In the genomic region with DNA sequence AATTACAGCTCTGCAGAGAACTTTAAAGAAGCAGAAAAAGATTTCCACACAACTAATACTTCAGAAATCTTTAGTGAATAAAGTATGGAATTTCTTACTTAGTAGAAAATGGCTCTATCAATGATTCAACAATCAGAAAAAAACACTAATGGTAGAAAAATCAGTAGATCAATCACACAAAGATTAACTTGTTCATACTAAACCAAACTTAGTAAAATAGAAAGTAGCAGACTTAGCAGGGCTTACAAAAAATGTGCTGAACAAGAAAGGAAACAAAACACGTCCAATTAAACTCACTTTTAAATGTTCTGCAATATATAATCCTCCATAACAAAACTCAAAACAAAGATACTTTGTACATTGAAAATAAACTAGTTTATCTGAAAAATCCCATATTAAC, we compare ENCODE assay signal across 26 cellular contexts. TPM values are rescaled to one million over a fixed set of nuclear protein-coding genes. Genes with fewer than 3 reads are reported as not detected.
A peak's percentile ranks its signal among the peaks of the same experiment; 100 is the strongest.
DNase-seq lines count a peak whose midpoint lies in the region; ATAC-seq, FAIRE-seq and TF ChIP-seq lines count a peak whose summit lies in the region.
"Had no signal": no experiment of that assay in that cellular context is flagged by ENCODE, and none has a peak within 500 bp of the region (broad histone marks: within the 10 kb centered on the region; RNA-seq: fewer than 3 reads in every experiment).

No MANE protein-coding gene starts in this region.

- H2BK5ac ChIP-seq in H9 (ENCODE audit: insufficient read length, low read length) = no peak overlapping the region

- no peak overlapping the region for H2BK15ac ChIP-seq in H9 (ENCODE audit: low read depth, low read length)

- H3K14ac ChIP-seq in H9 (ENCODE audit: insufficient read depth, low read length) = no peak overlapping the region

- no peaks in the 10 kb centered on the region for H4K20me1 ChIP-seq in H9 (ENCODE audit: control insufficient read depth, insufficient read depth, insufficient read length)
- H4K20me1 ChIP-seq: BLaER1 had no signal

- H3K23me2 ChIP-seq in H9 (ENCODE audit: insufficient read length, low read depth, low read length, poor library complexity, severe bottlenecking) = no peaks in the 10 kb centered on the region

- no peak overlapping the region for H3K4me3 Mint-ChIP-seq in activated CD4-positive, alpha-beta T cell treated with anti-CD3 and anti-CD28 coated beads for 36 hours
- no peak overlapping the region for H3K4me3 Mint-ChIP-seq in stimulated activated effector memory CD8-positive, alpha-beta T cell treated with anti-CD3 and anti-CD28 coated beads, Interleukin-12 subunit alpha, Interleukin-12 subunit beta, amount 100 ng/mL, for 72 hours
- no peak overlapping the region for H3K4me3 Mint-ChIP-seq in H9
- H3K4me3 Mint-ChIP-seq: B cell; CD4-positive, alpha-beta T cell; CD8-positive, alpha-beta memory T cell had no signal

- H3K27me3 ChIP-seq in HUES48 (ENCODE audit: control insufficient read depth, insufficient read depth, low read length) (no peaks in the 10 kb centered on the region), colonic mucosa (no peaks in the 10 kb centered on the region), H9 (ENCODE audit: insufficient read depth, low read length) (no peaks in the 10 kb centered on the region)
- H3K27me3 ChIP-seq: BLaER1 had no signal

- no peak overlapping the region for H3K4ac ChIP-seq in H9 (ENCODE audit: low read depth, low read length)

- no peak overlapping the region for H2AK5ac ChIP-seq in H9 (ENCODE audit: insufficient read length, low read length)

- POLR2A ChIA-PET in activated CD4-positive, alpha-beta T cell treated with anti-CD3 and anti-CD28 coated beads for 36 hours (lab: Charles Lee) = no interaction called here

- peak; percentile 41 for FAIRE-seq in endometrium (lab: Jason Lieb, UNC)
- FAIRE-seq: A204.1, D721Med, GM12891, GM18507, H1 had no signal

- H3T11ph ChIP-seq in H9 (ENCODE audit: low read length) = no peak overlapping the region

- no peak overlapping the region for H3K27ac ChIP-seq in HUES48 (ENCODE audit: low read depth, low read length)
- no peak overlapping the region for H3K27ac ChIP-seq in colonic mucosa
- no peak overlapping the region for H3K27ac ChIP-seq in H9 (ENCODE audit: insufficient read length, low read depth, low read length)
- H3K27ac ChIP-seq: 22Rv1, BLaER1, C4-2B had no signal

- H3K9me3 ChIP-seq in HUES48 (ENCODE audit: control insufficient read depth, insufficient read depth, low read length) = no peaks in the 10 kb centered on the region
- no peaks in the 10 kb centered on the region for H3K9me3 ChIP-seq in colonic mucosa
- H3K9me3 ChIP-seq in H9 (ENCODE audit: control insufficient read depth, low read depth, low read length) = no peaks in the 10 kb centered on the region
- H3K9me3 ChIP-seq: BLaER1 had no signal

- ATAC-seq in activated CD4-positive, alpha-beta T cell treated with anti-CD3 and anti-CD28 coated beads for 36 hours = peak; percentile 30
- ATAC-seq in stimulated activated effector memory CD8-positive, alpha-beta T cell treated with anti-CD3 and anti-CD28 coated beads, Interleukin-12 subunit alpha, Interleukin-12 subunit beta, amount 100 ng/mL, for 72 hours = peak; percentile 42
- ATAC-seq: HCT116 had no signal

- peaks cover 28% of the 10 kb centered on the region for H3K36me3 Mint-ChIP-seq in activated CD4-positive, alpha-beta T cell treated with anti-CD3 and anti-CD28 coated beads for 36 hours (ENCODE audit: low read depth)
- peaks cover 9% of the 10 kb centered on the region for H3K36me3 Mint-ChIP-seq in stimulated activated effector memory CD8-positive, alpha-beta T cell treated with anti-CD3 and anti-CD28 coated beads, Interleukin-12 subunit alpha, Interleukin-12 subunit beta, amount 100 ng/mL, for 72 hours
- no peaks in the 10 kb centered on the region; a peak in 1 of 7 replicates for H3K36me3 Mint-ChIP-seq in H9 (ENCODE audit: insufficient read depth in 1 of 3, low read depth in 3 of 3)

- no peak overlapping the region for H3K4me3 ChIP-seq in HUES48 (ENCODE audit: low read depth, low read length)
- H3K4me3 ChIP-seq in colonic mucosa = no peak overlapping the region
- H3K4me3 ChIP-seq: BLaER1 had no signal

- H2AFZ ChIP-seq in H9 (ENCODE audit: low read length) = no peak overlapping the region

- WGBS in H9 (ENCODE audit: extremely low coverage, insufficient read length, low lambda C conversion rate) = 100% methylated on average over 1 of the region's 1 CpG

- no peak overlapping the region for H3K23ac ChIP-seq in H9 (ENCODE audit: insufficient read length, low read depth, low read length)

- no peak overlapping the region for H2BK12ac ChIP-seq in H9 (ENCODE audit: insufficient read length, low read depth, low read length)

- H3K9me3 Mint-ChIP-seq in activated CD4-positive, alpha-beta T cell treated with anti-CD3 and anti-CD28 coated beads for 36 hours (ENCODE audit: low read depth) = no peaks in the 10 kb centered on the region
- no peaks in the 10 kb centered on the region for H3K9me3 Mint-ChIP-seq in stimulated activated effector memory CD8-positive, alpha-beta T cell treated with anti-CD3 and anti-CD28 coated beads, Interleukin-12 subunit alpha, Interleukin-12 subunit beta, amount 100 ng/mL, for 72 hours
- no peaks in the 10 kb centered on the region for H3K9me3 Mint-ChIP-seq in H9
- H3K9me3 Mint-ChIP-seq: CD4-positive, alpha-beta T cell; CD8-positive, alpha-beta memory T cell had no signal

- H3K27me3 Mint-ChIP-seq in activated CD4-positive, alpha-beta T cell treated with anti-CD3 and anti-CD28 coated beads for 36 hours = no peaks in the 10 kb centered on the region
- no peaks in the 10 kb centered on the region for H3K27me3 Mint-ChIP-seq in H9 (ENCODE audit: low read depth)
- H3K27me3 Mint-ChIP-seq: B cell; CD4-positive, alpha-beta T cell; CD8-positive, alpha-beta memory T cell had no signal

- H3K79me2 ChIP-seq in H9 (ENCODE audit: insufficient read depth, low read length) = no peaks in the 10 kb centered on the region

- H3K4me2 ChIP-seq in H9 (ENCODE audit: insufficient read depth, insufficient read length, low read length) = no peak overlapping the region
- H3K4me2 ChIP-seq: BLaER1 had no signal

- no peak overlapping the region for H3K27ac Mint-ChIP-seq in activated CD4-positive, alpha-beta T cell treated with anti-CD3 and anti-CD28 coated beads for 36 hours
- H3K27ac Mint-ChIP-seq in stimulated activated effector memory CD8-positive, alpha-beta T cell treated with anti-CD3 and anti-CD28 coated beads, Interleukin-12 subunit alpha, Interleukin-12 subunit beta, amount 100 ng/mL, for 72 hours = no peak overlapping the region
- H3K27ac Mint-ChIP-seq in H9 = peak overlapping the region in 1 of 3 experiments; percentile 20; a peak in 1 of 7 replicates
- H3K27ac Mint-ChIP-seq: B cell; CD4-positive, alpha-beta T cell had no signal

- no peak overlapping the region for H4K5ac ChIP-seq in H9 (ENCODE audit: insufficient read length, low read depth, low read length)

- H3K4me1 Mint-ChIP-seq in activated CD4-positive, alpha-beta T cell treated with anti-CD3 and anti-CD28 coated beads for 36 hours = peaks cover 12% of the 10 kb centered on the region
- H3K4me1 Mint-ChIP-seq in stimulated activated effector memory CD8-positive, alpha-beta T cell treated with anti-CD3 and anti-CD28 coated beads, Interleukin-12 subunit alpha, Interleukin-12 subunit beta, amount 100 ng/mL, for 72 hours = peaks cover 15% of the 10 kb centered on the region
- H3K4me1 Mint-ChIP-seq in H9 = peaks cover 11% of the 10 kb centered on the region in 2 experiments; a peak in 3 of 4 replicates
- H3K4me1 Mint-ChIP-seq: B cell had no signal

- H3K18ac ChIP-seq in H9 (ENCODE audit: insufficient read length, low read depth, low read length) = no peak overlapping the region

- no peak overlapping the region for H4K8ac ChIP-seq in H9 (replicated peaks; ENCODE audit: insufficient read length, low read depth, low read length)

- CTCF ChIA-PET in activated CD4-positive, alpha-beta T cell treated with anti-CD3 and anti-CD28 coated beads for 36 hours (lab: Charles Lee) = interaction anchor here (1.0 kb wide), 1 partner anchor 85 kb away, joined by 3 read pairs; no protein-coding TSS in a partner anchor

- no peaks in the 10 kb centered on the region for H3K79me1 ChIP-seq in H9 (ENCODE audit: insufficient read depth, low read depth, low read length, poor library complexity, severe bottlenecking)

- TF ChIP-seq CTCF in colonic mucosa (IDR thresholded peaks at IDR 0.05) = no peak
- TF ChIP-seq CTCF in H9 (conservative IDR thresholded peaks at IDR 0.05) = no peak

- no peak overlapping the region for H2BK20ac ChIP-seq in H9 (ENCODE audit: low read depth, low read length, poor library complexity, severe bottlenecking)

- H2BK120ac ChIP-seq in H9 (ENCODE audit: low read depth, low read length, poor library complexity, severe bottlenecking) = no peak overlapping the region

- no peak for DNase-seq in activated CD4-positive, alpha-beta T cell treated with anti-CD3 and anti-CD28 coated beads for 36 hours
- DNase-seq in activated CD4-positive, alpha-beta T cell treated with anti-CD3 and anti-CD28 coated beads, Interleukin-2, amount 50 U/mL, for 48 hours = no peak
- DNase-seq in stimulated activated effector memory CD8-positive, alpha-beta T cell treated with anti-CD3 and anti-CD28 coated beads, Interleukin-12 subunit alpha, Interleukin-12 subunit beta, amount 100 ng/mL, for 72 hours (ENCODE audit: low spot score in 2 of 2) = no peak
- DNase-seq in colonic mucosa = no peak
- DNase-seq in activated naive CD4-positive, alpha-beta T cell treated with anti-CD3 and anti-CD28 coated beads, Interleukin-2, amount 50 U/mL, for 16 hours = no peak
- no peak for DNase-seq in H9
- DNase-seq: CD4-positive, alpha-beta T cell; CD8-positive, alpha-beta memory T cell; DMS 273 treated with DMSO at 0.1 percent for 48 hours; DMS79 treated with DMSO at 0.1 percent for 48 hours; GF-D8; H7 had no signal

- 0 out of 2 replicates have a peak overlapping the region, but pooled peaks have one; percentile 7 for H3K9ac ChIP-seq in HUES48 (ENCODE audit: low read depth, low read length)
- H3K9ac ChIP-seq in colonic mucosa (ENCODE audit: low read depth in 2 of 2, low read length in 2 of 2) = no peak overlapping the region
- no peak overlapping the region for H3K9ac ChIP-seq in H9 (ENCODE audit: extremely low read depth, insufficient read length, low read length)
- H3K9ac ChIP-seq: BLaER1 had no signal

- no peak overlapping the region for H3K56ac ChIP-seq in H9 (ENCODE audit: insufficient read length, low read depth, low read length)

- intact Hi-C loops in activated CD4-positive, alpha-beta T cell treated with anti-CD3 and anti-CD28 coated beads for 36 hours (cut with DNase I, micrococcal nuclease) = no loop called here
- intact Hi-C loops in colonic mucosa (cut with DNase I) = no loop called here

- H3K4me1 ChIP-seq in HUES48 (ENCODE audit: control insufficient read depth, insufficient read depth, low read length) (peaks cover 11% of the 10 kb centered on the region; the same call in 1 of the 2 replicates), colonic mucosa (no peaks in the 10 kb centered on the region), H9 (ENCODE audit: insufficient read depth, low read length) (no peaks in the 10 kb centered on the region)
- H3K4me1 ChIP-seq: BLaER1 had no signal

- no peak overlapping the region for H4K91ac ChIP-seq in H9 (ENCODE audit: insufficient read length, low read depth, low read length)

- H3K36me3 ChIP-seq in HUES48 (ENCODE audit: control insufficient read depth, insufficient read depth, low read length) (peaks cover 20% of the 10 kb centered on the region; the same call in 1 of the 2 replicates), colonic mucosa (no peaks in the 10 kb centered on the region)

RNA-seq across cellular contexts. Expression of a gene that starts 38.9 kb away (rescaled TPM):
- total RNA-seq in activated CD4-positive, alpha-beta T cell treated with anti-CD3 and anti-CD28 coated beads for 36 hours = 10 to 100 TPM; 18.6 to 21.6 TPM
- total RNA-seq in colonic mucosa (10 to 100 TPM in 1 of 2 donors, 1 to 10 TPM in 1; 4.4 to 11.6 TPM), H9 (2021) (15.6 and 16.3 TPM in 2 replicates)

RNA-seq across cellular contexts. Expression of a gene that starts 52.8 kb away (rescaled TPM):
- total RNA-seq in activated CD4-positive, alpha-beta T cell treated with anti-CD3 and anti-CD28 coated beads for 36 hours = not detected
- under 1 TPM; 0.11 to 0.25 TPM for total RNA-seq in colonic mucosa
- total RNA-seq in H9 (2021) = not detected in 2 replicates
- total RNA-seq: CD4-positive, alpha-beta T cell; CD8-positive, alpha-beta memory T cell; Daoy; G401; H1; H7 had no signal
